In the genomic region with DNA sequence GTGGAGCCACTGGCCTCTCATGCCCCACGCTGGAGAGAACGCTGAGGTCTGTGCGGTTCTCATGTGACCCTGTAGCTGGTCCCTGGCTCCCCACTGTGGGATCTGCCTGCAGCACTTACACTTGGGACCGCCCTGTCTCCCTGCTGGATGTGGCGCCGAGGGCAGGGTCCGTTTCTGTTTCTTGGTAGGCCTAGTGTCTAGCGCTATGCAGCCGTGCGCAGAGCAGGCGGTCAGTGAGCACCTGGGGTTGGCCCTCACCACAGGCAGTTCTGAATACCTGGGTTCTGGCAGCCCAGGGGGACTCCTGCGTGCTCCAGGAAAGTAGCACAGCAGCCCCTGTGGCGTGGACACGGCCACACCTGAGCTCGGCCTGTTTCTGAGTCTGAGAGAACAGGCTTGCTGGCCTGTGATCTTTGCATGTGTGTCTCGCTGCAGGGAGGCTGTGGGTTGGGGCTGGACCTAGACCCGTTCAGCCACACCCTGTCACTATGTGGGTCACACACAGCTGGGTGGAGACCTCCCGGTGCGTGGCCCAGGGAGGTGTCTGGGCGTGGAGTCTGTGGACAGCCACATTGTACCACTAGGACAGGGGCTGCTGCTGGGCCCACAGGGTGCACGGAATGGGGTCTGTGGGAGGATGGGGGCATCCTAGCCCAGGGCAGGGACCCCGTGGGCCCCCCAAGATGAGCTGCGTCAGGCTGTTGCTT, we compare ENCODE assay signal across 2 cellular contexts.
A peak's percentile ranks its signal among the peaks of the same experiment; 100 is the strongest.
TF ChIP-seq lines count a peak whose summit lies in the region.

No MANE protein-coding gene starts in this region.

TF ChIP-seq in HEK293, 187 proteins besides CTCF, POLR2A, EP300 and RAD21 (continues in another document):
- TF ChIP-seq ZFP41 (tag by site-specific recombination; IDR thresholded peaks at IDR 0.05; ENCODE audit: borderline replicate concordance) (no peak), ZNF621 (tag by site-specific recombination; IDR thresholded peaks at IDR 0.05) (no peak), ZFP37 (tag by site-specific recombination; IDR thresholded peaks at IDR 0.05) (no peak), ZNF677 (tag by site-specific recombination; IDR thresholded peaks at IDR 0.05) (no peak), ZNF350 (tag by site-specific recombination; IDR thresholded peaks at IDR 0.05) (no peak), ZEB2 (tag by site-specific recombination; IDR thresholded peaks at IDR 0.05) (no peak), KLF1 (tag by site-specific recombination; IDR thresholded peaks at IDR 0.05) (peak; percentile 90)
- TF ChIP-seq, protein P1, sequence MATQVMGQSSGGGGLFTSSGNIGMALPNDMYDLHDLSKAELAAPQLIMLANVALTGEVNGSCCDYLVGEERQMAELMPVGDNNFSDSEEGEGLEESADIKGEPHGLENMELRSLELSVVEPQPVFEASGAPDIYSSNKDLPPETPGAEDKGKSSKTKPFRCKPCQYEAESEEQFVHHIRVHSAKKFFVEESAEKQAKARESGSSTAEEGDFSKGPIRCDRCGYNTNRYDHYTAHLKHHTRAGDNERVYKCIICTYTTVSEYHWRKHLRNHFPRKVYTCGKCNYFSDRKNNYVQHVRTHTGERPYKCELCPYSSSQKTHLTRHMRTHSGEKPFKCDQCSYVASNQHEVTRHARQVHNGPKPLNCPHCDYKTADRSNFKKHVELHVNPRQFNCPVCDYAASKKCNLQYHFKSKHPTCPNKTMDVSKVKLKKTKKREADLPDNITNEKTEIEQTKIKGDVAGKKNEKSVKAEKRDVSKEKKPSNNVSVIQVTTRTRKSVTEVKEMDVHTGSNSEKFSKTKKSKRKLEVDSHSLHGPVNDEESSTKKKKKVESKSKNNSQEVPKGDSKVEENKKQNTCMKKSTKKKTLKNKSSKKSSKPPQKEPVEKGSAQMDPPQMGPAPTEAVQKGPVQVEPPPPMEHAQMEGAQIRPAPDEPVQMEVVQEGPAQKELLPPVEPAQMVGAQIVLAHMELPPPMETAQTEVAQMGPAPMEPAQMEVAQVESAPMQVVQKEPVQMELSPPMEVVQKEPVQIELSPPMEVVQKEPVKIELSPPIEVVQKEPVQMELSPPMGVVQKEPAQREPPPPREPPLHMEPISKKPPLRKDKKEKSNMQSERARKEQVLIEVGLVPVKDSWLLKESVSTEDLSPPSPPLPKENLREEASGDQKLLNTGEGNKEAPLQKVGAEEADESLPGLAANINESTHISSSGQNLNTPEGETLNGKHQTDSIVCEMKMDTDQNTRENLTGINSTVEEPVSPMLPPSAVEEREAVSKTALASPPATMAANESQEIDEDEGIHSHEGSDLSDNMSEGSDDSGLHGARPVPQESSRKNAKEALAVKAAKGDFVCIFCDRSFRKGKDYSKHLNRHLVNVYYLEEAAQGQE (tag by site-specific recombination; IDR thresholded peaks at IDR 0.05): no peak
- TF ChIP-seq, protein P2, sequence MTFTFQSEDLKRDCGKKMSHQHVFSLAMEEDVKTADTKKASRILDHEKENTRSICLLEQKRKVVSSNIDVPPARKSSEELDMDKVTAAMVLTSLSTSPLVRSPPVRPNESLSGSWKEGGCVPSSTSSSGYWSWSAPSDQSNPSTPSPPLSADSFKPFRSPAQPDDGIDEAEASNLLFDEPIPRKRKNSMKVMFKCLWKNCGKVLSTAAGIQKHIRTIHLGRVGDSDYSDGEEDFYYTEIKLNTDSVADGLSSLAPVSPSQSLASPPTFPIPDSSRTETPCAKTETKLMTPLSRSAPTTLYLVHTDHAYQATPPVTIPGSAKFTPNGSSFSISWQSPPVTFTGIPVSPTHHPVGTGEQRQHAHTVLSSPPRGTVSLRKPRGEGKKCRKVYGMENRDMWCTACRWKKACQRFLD (tag by site-specific recombination; IDR thresholded peaks at IDR 0.05): no peak
- TF ChIP-seq, protein P3, sequence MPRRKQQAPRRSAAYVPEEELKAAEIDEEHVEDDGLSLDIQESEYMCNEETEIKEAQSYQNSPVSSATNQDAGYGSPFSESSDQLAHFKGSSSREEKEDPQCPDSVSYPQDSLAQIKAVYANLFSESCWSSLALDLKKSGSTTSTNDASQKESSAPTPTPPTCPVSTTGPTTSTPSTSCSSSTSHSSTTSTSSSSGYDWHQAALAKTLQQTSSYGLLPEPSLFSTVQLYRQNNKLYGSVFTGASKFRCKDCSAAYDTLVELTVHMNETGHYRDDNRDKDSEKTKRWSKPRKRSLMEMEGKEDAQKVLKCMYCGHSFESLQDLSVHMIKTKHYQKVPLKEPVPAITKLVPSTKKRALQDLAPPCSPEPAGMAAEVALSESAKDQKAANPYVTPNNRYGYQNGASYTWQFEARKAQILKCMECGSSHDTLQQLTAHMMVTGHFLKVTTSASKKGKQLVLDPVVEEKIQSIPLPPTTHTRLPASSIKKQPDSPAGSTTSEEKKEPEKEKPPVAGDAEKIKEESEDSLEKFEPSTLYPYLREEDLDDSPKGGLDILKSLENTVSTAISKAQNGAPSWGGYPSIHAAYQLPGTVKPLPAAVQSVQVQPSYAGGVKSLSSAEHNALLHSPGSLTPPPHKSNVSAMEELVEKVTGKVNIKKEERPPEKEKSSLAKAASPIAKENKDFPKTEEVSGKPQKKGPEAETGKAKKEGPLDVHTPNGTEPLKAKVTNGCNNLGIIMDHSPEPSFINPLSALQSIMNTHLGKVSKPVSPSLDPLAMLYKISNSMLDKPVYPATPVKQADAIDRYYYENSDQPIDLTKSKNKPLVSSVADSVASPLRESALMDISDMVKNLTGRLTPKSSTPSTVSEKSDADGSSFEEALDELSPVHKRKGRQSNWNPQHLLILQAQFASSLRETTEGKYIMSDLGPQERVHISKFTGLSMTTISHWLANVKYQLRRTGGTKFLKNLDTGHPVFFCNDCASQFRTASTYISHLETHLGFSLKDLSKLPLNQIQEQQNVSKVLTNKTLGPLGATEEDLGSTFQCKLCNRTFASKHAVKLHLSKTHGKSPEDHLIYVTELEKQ (tag by site-specific recombination; IDR thresholded peaks at IDR 0.05; ENCODE audit: borderline replicate concordance): no peak
- TF ChIP-seq, protein P4, sequence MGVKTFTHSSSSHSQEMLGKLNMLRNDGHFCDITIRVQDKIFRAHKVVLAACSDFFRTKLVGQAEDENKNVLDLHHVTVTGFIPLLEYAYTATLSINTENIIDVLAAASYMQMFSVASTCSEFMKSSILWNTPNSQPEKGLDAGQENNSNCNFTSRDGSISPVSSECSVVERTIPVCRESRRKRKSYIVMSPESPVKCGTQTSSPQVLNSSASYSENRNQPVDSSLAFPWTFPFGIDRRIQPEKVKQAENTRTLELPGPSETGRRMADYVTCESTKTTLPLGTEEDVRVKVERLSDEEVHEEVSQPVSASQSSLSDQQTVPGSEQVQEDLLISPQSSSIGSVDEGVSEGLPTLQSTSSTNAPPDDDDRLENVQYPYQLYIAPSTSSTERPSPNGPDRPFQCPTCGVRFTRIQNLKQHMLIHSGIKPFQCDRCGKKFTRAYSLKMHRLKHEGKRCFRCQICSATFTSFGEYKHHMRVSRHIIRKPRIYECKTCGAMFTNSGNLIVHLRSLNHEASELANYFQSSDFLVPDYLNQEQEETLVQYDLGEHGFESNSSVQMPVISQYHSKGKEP (tag by site-specific recombination; IDR thresholded peaks at IDR 0.05): no peak

TF ChIP-seq in GM12878, 131 proteins besides CTCF, POLR2A, EP300 and RAD21:
- TF ChIP-seq EED (IDR thresholded peaks at IDR 0.05; ENCODE audit: low read depth) (no peak), RBBP5 (conservative IDR thresholded peaks at IDR 0.05) (no peak), NFIC (IDR thresholded peaks at IDR 0.05; ENCODE audit: low read depth, low read length) (no peak), NRF1 (conservative IDR thresholded peaks at IDR 0.05; ENCODE audit: low read depth, low read length) (no peak), KAT2A (conservative IDR thresholded peaks at IDR 0.05; ENCODE audit: control insufficient read depth, low read depth, low read length) (no peak), JUND (IDR thresholded peaks at IDR 0.05; ENCODE audit: low read depth, low read length) (no peak), HDAC2 (IDR thresholded peaks at IDR 0.05) (no peak), SREBF1 (IDR thresholded peaks at IDR 0.05; ENCODE audit: low read length) (no peak), STAT1 (conservative IDR thresholded peaks at IDR 0.05) (no peak), RB1 (IDR thresholded peaks at IDR 0.05; ENCODE audit: borderline replicate concordance) (no peak), FOXK2 (IDR thresholded peaks at IDR 0.05) (no peak), ZNF622 (IDR thresholded peaks at IDR 0.05) (no peak)
- TF ChIP-seq, protein P5, sequence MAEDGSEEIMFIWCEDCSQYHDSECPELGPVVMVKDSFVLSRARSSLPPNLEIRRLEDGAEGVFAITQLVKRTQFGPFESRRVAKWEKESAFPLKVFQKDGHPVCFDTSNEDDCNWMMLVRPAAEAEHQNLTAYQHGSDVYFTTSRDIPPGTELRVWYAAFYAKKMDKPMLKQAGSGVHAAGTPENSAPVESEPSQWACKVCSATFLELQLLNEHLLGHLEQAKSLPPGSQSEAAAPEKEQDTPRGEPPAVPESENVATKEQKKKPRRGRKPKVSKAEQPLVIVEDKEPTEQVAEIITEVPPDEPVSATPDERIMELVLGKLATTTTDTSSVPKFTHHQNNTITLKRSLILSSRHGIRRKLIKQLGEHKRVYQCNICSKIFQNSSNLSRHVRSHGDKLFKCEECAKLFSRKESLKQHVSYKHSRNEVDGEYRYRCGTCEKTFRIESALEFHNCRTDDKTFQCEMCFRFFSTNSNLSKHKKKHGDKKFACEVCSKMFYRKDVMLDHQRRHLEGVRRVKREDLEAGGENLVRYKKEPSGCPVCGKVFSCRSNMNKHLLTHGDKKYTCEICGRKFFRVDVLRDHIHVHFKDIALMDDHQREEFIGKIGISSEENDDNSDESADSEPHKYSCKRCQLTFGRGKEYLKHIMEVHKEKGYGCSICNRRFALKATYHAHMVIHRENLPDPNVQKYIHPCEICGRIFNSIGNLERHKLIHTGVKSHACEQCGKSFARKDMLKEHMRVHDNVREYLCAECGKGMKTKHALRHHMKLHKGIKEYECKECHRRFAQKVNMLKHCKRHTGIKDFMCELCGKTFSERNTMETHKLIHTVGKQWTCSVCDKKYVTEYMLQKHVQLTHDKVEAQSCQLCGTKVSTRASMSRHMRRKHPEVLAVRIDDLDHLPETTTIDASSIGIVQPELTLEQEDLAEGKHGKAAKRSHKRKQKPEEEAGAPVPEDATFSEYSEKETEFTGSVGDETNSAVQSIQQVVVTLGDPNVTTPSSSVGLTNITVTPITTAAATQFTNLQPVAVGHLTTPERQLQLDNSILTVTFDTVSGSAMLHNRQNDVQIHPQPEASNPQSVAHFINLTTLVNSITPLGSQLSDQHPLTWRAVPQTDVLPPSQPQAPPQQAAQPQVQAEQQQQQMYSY (CRISPR knock-in tag; IDR thresholded peaks at IDR 0.05): no peak
- TF ChIP-seq, protein P6, sequence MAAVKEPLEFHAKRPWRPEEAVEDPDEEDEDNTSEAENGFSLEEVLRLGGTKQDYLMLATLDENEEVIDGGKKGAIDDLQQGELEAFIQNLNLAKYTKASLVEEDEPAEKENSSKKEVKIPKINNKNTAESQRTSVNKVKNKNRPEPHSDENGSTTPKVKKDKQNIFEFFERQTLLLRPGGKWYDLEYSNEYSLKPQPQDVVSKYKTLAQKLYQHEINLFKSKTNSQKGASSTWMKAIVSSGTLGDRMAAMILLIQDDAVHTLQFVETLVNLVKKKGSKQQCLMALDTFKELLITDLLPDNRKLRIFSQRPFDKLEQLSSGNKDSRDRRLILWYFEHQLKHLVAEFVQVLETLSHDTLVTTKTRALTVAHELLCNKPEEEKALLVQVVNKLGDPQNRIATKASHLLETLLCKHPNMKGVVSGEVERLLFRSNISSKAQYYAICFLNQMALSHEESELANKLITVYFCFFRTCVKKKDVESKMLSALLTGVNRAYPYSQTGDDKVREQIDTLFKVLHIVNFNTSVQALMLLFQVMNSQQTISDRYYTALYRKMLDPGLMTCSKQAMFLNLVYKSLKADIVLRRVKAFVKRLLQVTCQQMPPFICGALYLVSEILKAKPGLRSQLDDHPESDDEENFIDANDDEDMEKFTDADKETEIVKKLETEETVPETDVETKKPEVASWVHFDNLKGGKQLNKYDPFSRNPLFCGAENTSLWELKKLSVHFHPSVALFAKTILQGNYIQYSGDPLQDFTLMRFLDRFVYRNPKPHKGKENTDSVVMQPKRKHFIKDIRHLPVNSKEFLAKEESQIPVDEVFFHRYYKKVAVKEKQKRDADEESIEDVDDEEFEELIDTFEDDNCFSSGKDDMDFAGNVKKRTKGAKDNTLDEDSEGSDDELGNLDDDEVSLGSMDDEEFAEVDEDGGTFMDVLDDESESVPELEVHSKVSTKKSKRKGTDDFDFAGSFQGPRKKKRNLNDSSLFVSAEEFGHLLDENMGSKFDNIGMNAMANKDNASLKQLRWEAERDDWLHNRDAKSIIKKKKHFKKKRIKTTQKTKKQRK (IDR thresholded peaks at IDR 0.05; ENCODE audit: low read depth, low read length): no peak
- TF ChIP-seq, protein P7, sequence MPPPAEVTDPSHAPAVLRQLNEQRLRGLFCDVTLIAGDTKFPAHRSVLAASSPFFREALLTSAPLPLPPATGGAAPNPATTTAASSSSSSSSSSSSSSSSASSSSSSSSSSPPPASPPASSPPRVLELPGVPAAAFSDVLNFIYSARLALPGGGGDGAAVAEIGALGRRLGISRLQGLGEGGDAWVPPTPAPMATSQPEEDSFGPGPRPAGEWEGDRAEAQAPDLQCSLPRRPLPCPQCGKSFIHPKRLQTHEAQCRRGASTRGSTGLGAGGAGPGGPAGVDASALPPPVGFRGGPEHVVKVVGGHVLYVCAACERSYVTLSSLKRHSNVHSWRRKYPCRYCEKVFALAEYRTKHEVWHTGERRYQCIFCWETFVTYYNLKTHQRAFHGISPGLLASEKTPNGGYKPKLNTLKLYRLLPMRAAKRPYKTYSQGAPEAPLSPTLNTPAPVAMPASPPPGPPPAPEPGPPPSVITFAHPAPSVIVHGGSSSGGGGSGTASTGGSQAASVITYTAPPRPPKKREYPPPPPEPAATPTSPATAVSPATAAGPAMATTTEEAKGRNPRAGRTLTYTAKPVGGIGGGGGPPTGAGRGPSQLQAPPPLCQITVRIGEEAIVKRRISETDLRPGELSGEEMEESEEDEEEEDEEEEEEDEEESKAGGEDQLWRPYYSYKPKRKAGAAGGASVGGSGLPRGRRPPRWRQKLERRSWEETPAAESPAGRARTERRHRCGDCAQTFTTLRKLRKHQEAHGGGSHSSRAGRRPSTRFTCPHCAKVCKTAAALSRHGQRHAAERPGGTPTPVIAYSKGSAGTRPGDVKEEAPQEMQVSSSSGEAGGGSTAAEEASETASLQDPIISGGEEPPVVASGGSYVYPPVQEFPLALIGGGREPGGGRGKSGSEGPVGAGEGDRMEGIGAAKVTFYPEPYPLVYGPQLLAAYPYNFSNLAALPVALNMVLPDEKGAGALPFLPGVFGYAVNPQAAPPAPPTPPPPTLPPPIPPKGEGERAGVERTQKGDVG (CRISPR knock-in tag; IDR thresholded peaks at IDR 0.05): no peak
- TF ChIP-seq, protein P8, sequence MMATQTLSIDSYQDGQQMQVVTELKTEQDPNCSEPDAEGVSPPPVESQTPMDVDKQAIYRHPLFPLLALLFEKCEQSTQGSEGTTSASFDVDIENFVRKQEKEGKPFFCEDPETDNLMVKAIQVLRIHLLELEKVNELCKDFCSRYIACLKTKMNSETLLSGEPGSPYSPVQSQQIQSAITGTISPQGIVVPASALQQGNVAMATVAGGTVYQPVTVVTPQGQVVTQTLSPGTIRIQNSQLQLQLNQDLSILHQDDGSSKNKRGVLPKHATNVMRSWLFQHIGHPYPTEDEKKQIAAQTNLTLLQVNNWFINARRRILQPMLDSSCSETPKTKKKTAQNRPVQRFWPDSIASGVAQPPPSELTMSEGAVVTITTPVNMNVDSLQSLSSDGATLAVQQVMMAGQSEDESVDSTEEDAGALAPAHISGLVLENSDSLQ (IDR thresholded peaks at IDR 0.05): no peak
TF ChIP-seq in GM12878: peak in this region for 0.
